In genomic region chr16:81917375-81917774, GRCh38 we compare ENCODE assay signal across 31 cellular contexts.
"Had no signal": no experiment of that assay in that cellular context is flagged by ENCODE, and none has a peak within 500 bp of the region (broad histone marks: within the 10 kb centered on the region; RNA-seq: fewer than 3 reads in every experiment).

No MANE protein-coding gene starts in this region.

- H3K4me3 Mint-ChIP-seq: dendritic cell treated with granulocyte-macrophage colony-stimulating factor and Interleukin-4, amounts not matched to agents 40 ng/mL and 50 ng/mL, for 4 days; mesothelial cell of epicardium; naive thymus-derived CD4-positive, alpha-beta T cell; neural crest cell had no signal

- H2AFZ ChIP-seq: hepatocyte had no signal

- DNase-seq: colonic mucosa; effector memory CD4-positive, alpha-beta T cell; foreskin keratinocyte; heart left ventricle; kidney; mesenchymal stem cell; mucosa of descending colon; naive thymus-derived CD4-positive, alpha-beta T cell; pancreas; right lobe of liver; stimulated activated CD4-positive, alpha-beta T cell treated with anti-CD3 and anti-CD28 coated beads, Interleukin-12 subunit alpha, Interleukin-12 subunit beta, amount 100 ng/mL, for 4 hours; stimulated activated CD4-positive, alpha-beta T cell treated with anti-CD3 and anti-CD28 coated beads, Interleukin-1b, Interleukin-23, amount 100 ng/mL, for 48 hours; stimulated activated CD4-positive, alpha-beta T cell treated with anti-CD3 and anti-CD28 coated beads, Interleukin-4, amount 100 ng/mL, for 1 hour; stimulated activated CD8-positive, alpha-beta memory T cell treated with anti-CD3 and anti-CD28 coated beads, Interleukin-4, amount 100 ng/mL, for 48 hours; stimulated activated naive CD4-positive, alpha-beta T cell treated with Interleukin-2 at 50 U/mL for 16 hours; stomach; thyroid gland; trophoblast cell had no signal

- H3K36me3 ChIP-seq: colonic mucosa, thyroid gland, vagina had no signal

- H3K4me1 Mint-ChIP-seq: mesothelial cell of epicardium; naive thymus-derived CD4-positive, alpha-beta T cell; neural crest cell had no signal

- H3K9me3 Mint-ChIP-seq: dendritic cell treated with granulocyte-macrophage colony-stimulating factor and Interleukin-4, amounts not matched to agents 40 ng/mL and 50 ng/mL, for 4 days had no signal

- H3K27me3 Mint-ChIP-seq: dendritic cell treated with granulocyte-macrophage colony-stimulating factor and Interleukin-4, amounts not matched to agents 40 ng/mL and 50 ng/mL, for 4 days; progenitor cell of endocrine pancreas had no signal

- H3K27ac ChIP-seq: colonic mucosa, esophagus muscularis mucosa, foreskin keratinocyte, gastroesophageal sphincter, heart left ventricle, hepatocyte, neutrophil, pancreas, right lobe of liver, stomach, thyroid gland, vagina had no signal

- FAIRE-seq: endothelial cell of umbilical vein, kidney, pancreas had no signal

- H3K4me3 ChIP-seq: colonic mucosa, esophagus muscularis mucosa, gastroesophageal sphincter, heart left ventricle, hepatocyte, lung, mucosa of descending colon, pancreas, right lobe of liver, smooth muscle cell, stomach, thyroid gland, vagina had no signal

- H3K27ac Mint-ChIP-seq: dendritic cell treated with granulocyte-macrophage colony-stimulating factor and Interleukin-4, amounts not matched to agents 40 ng/mL and 50 ng/mL, for 4 days; mesothelial cell of epicardium; naive thymus-derived CD4-positive, alpha-beta T cell; progenitor cell of endocrine pancreas had no signal

- H3K4me2 ChIP-seq: hepatocyte, smooth muscle cell had no signal

- ATAC-seq: foreskin keratinocyte; gastroesophageal sphincter; heart left ventricle; left lobe of liver; mucosa of descending colon; naive thymus-derived CD4-positive, alpha-beta T cell; pancreas; right lobe of liver had no signal

- H3K9me3 ChIP-seq: colonic mucosa, esophagus muscularis mucosa, heart left ventricle, mucosa of descending colon, neutrophil, pancreas, right lobe of liver, stomach, thyroid gland, vagina had no signal

- H3K36me3 Mint-ChIP-seq: naive thymus-derived CD4-positive, alpha-beta T cell had no signal

- H3K79me2 ChIP-seq: hepatocyte had no signal

- H3K4me1 ChIP-seq: colonic mucosa, foreskin keratinocyte, gastroesophageal sphincter, heart left ventricle, pancreas, right lobe of liver, thyroid gland, vagina had no signal
